Comparison of ENCODE assay signal across 8 cellular contexts in the genomic region with DNA sequence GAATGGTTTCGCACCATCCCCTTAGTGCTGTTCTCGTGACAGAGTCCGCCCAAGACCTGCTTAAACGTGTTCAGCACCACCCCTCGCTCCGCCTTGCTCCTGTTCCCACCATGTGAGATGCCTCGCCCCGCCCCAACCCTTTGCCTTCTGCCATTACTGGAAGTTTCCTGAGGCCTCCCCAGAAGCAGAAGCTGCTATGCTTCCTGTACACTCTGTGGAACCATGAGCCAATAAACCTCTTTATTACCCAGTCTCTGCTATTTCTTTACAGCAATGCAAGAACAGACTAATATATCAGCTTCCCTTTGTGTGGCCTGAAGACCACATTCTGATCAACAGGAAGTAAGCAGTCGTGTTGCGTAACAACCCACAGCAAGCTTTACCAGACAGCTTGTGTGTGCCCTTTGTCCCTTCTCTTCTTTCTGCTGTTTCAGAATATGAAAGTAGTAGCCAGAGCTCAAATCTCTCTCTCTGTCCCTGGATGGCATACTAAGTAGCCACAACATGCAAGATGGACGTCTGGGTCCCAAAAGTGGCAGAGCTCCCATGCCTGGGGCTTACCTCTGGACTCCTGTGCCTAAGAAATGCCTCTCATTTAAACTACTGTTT. TPM values are rescaled to one million over a fixed set of nuclear protein-coding genes. Genes with fewer than 3 reads are reported as not detected.
DNase-seq lines count a peak whose midpoint lies in the region; ATAC-seq lines count a peak whose summit lies in the region.

No MANE protein-coding gene starts in this region.

- DNase-seq in GM04504 (ENCODE audit: low read depth): peak; percentile 57
- DNase-seq in Jurkat, Clone E6-1 (ENCODE audit: low read depth, low spot score): peak; percentile 88
- DNase-seq in activated CD4-positive, alpha-beta T cell treated with anti-CD3 and anti-CD28 coated beads, Interleukin-2, amount 50 U/mL, for 4 hours: peak; percentile 70 to 71
- DNase-seq in stimulated activated naive B cell treated with anti-CD40 and anti-IgM and Interleukin-4, amounts not matched to agents 10 μg/mL and 1 μg/mL and 100 μg/mL, for 72 hours: no peak

- peak overlapping the region; percentile 83 for H3K27ac ChIP-seq in duodenal mucosa (ENCODE audit: low read depth, low read length)

- H3K9ac ChIP-seq in duodenal mucosa (ENCODE audit: low read depth in 1 of 2, low read length in 2 of 2) (peak overlapping the region; percentile 52), mucosa of stomach (ENCODE audit: low read length) (peak overlapping the region; percentile 6)

- H3K36me3 ChIP-seq in duodenal mucosa (ENCODE audit: control insufficient read depth in 1 of 2, insufficient read depth in 2 of 2, low read length in 2 of 2) (no peaks in the 10 kb centered on the region), mucosa of stomach (ENCODE audit: control insufficient read depth, insufficient read depth, low read length) (no peaks in the 10 kb centered on the region)

- H3K4me1 ChIP-seq in duodenal mucosa (ENCODE audit: control insufficient read depth in 1 of 2, insufficient read depth in 2 of 2, low read length in 2 of 2) (peaks cover 33 to 37% of the 10 kb centered on the region in 2 donors), mucosa of stomach (ENCODE audit: control insufficient read depth, insufficient read depth, low read length) (peaks cover 26% of the 10 kb centered on the region)

- H3K36me3 Mint-ChIP-seq in stimulated activated naive B cell treated with anti-CD40 and anti-IgM and Interleukin-4, amounts not matched to agents 10 μg/mL and 1 μg/mL and 100 μg/mL, for 72 hours: peaks cover 37 to 48% of the 10 kb centered on the region in 2 donors

- H3K4me3 Mint-ChIP-seq in stimulated activated naive B cell treated with anti-CD40 and anti-IgM and Interleukin-4, amounts not matched to agents 10 μg/mL and 1 μg/mL and 100 μg/mL, for 72 hours: no peak overlapping the region

- H3K9me3 ChIP-seq in duodenal mucosa (ENCODE audit: control insufficient read depth in 1 of 2, low read length in 2 of 2) (no peaks in the 10 kb centered on the region), mucosa of stomach (ENCODE audit: control insufficient read depth, low read length) (no peaks in the 10 kb centered on the region)

- peaks cover 27 to 53% of the 10 kb centered on the region in 2 donors for H3K4me1 Mint-ChIP-seq in stimulated activated naive B cell treated with anti-CD40 and anti-IgM and Interleukin-4, amounts not matched to agents 10 μg/mL and 1 μg/mL and 100 μg/mL, for 72 hours

- peaks cover 0 to 2% of the 10 kb centered on the region in 2 donors for H3K9me3 Mint-ChIP-seq in stimulated activated naive B cell treated with anti-CD40 and anti-IgM and Interleukin-4, amounts not matched to agents 10 μg/mL and 1 μg/mL and 100 μg/mL, for 72 hours

- H3K4me3 ChIP-seq in Jurkat, Clone E6-1 (ENCODE audit: low read length): peak overlapping the region; percentile 1
- peak overlapping the region; percentile 31 to 48 for H3K4me3 ChIP-seq in duodenal mucosa (ENCODE audit: low read depth in 1 of 2, low read length in 2 of 2)
- H3K4me3 ChIP-seq in mucosa of stomach (ENCODE audit: low read length): no peak overlapping the region

- peak overlapping the region; percentile 70 for H3K27ac Mint-ChIP-seq in stimulated activated naive B cell treated with anti-CD40 and anti-IgM and Interleukin-4, amounts not matched to agents 10 μg/mL and 1 μg/mL and 100 μg/mL, for 72 hours

- ATAC-seq in stimulated activated naive B cell treated with anti-CD40 and anti-IgM and Interleukin-4, amounts not matched to agents 10 μg/mL and 1 μg/mL and 100 μg/mL, for 72 hours (replicated peaks): peak; percentile 38 to 54
- ATAC-seq in HG03095 (IDR thresholded peaks at IDR 0.05; ENCODE audit: unreplicated experiment): no peak
- no peak for ATAC-seq in GM21390 (IDR thresholded peaks at IDR 0.05; ENCODE audit: unreplicated experiment)

- H3K27me3 ChIP-seq in duodenal mucosa (ENCODE audit: control insufficient read depth in 1 of 2, insufficient read depth in 2 of 2, low read length in 2 of 2) (no peaks in the 10 kb centered on the region), mucosa of stomach (ENCODE audit: control insufficient read depth, insufficient read depth, low read length) (no peaks in the 10 kb centered on the region)

- H3K27me3 Mint-ChIP-seq in stimulated activated naive B cell treated with anti-CD40 and anti-IgM and Interleukin-4, amounts not matched to agents 10 μg/mL and 1 μg/mL and 100 μg/mL, for 72 hours: no peaks in the 10 kb centered on the region

RNA-seq across cellular contexts. Expression of gene HENMT1, which starts 14.1 kb away (rescaled TPM):
- 89.1 TPM for polyA plus RNA-seq in Jurkat, Clone E6-1 (2012; ENCODE audit: insufficient read depth, insufficient read length)

RNA-seq across cellular contexts. Expression of gene PRPF38B, which starts 45.3 kb away (rescaled TPM):
- 61.5 TPM for polyA plus RNA-seq in Jurkat, Clone E6-1 (2012; ENCODE audit: insufficient read depth, insufficient read length)

Comparison
In these comparisons a context has a peak if more than half of its experiments do, and no peak if none do; other contexts are left out.
1. ATAC-seq: peak in stimulated activated naive B cell treated with anti-CD40 and anti-IgM and Interleukin-4, amounts not matched to agents 10 μg/mL and 1 μg/mL and 100 μg/mL, for 72 hours (2 of 2); none in HG03095 (single experiment) and GM21390 (single experiment).